ENCODE assay signal across 7 cellular contexts in genomic region chr14:100065942-100066574, GRCh38. TPM values are rescaled to one million over a fixed set of nuclear protein-coding genes. Genes with fewer than 3 reads are reported as not detected.
A peak's percentile ranks its signal among the peaks of the same experiment; 100 is the strongest.
DNase-seq lines count a peak whose midpoint lies in the region; ATAC-seq lines count a peak whose summit lies in the region.

No MANE protein-coding gene starts in this region.

- H2BK15ac ChIP-seq in mesenchymal stem cell (ENCODE audit: low read depth, poor library complexity, severe bottlenecking) = no peak overlapping the region

- DNase-seq in Karpas-422 (no peak), mesenchymal stem cell (no peak), RKO (ENCODE audit: low spot score) (no peak), HPDE6-E6E7 (ENCODE audit: extremely low spot score) (no peak)
- peak; percentile 68 for DNase-seq in activated T-cell treated with anti-CD3 and anti-CD28 coated beads, Interleukin-2, amount 50 U/mL, for 4 hours

- H3K4me1 ChIP-seq in Karpas-422 (ENCODE audit: low read length) = peaks cover 3% of the 10 kb centered on the region; the same call in 1 of the 2 replicates
- H3K4me1 ChIP-seq in mucosa of rectum (ENCODE audit: control insufficient read depth in 2 of 2, insufficient read depth in 2 of 2, low read length in 2 of 2) = peaks cover 6 to 7% of the 10 kb centered on the region in 2 donors
- peaks cover 6% of the 10 kb centered on the region for H3K4me1 ChIP-seq in mesenchymal stem cell (ENCODE audit: control insufficient read depth, insufficient read depth, low read depth, low read length)

- H3K23ac ChIP-seq in mesenchymal stem cell (ENCODE audit: low read length in 2 of 2) = no peak overlapping the region

- H3K4me1 Mint-ChIP-seq in activated T-cell treated with anti-CD3 and anti-CD28 coated beads, Interleukin-2, amount 50 U/mL, for 4 hours (ENCODE audit: low read depth) = peaks cover 97% of the 10 kb centered on the region

- WGBS in mesenchymal stem cell = 91% methylated on average over 9 of the region's 10 CpGs

- H2AFZ ChIP-seq in Karpas-422 (ENCODE audit: low read length) (peak overlapping the region; percentile 17; the same call in 1 of the 2 replicates), mesenchymal stem cell (ENCODE audit: low read depth, low read length) (no peak overlapping the region)

- peak; percentile 38 for ATAC-seq in GM21367 (IDR thresholded peaks at IDR 0.05; ENCODE audit: unreplicated experiment)
- peak; percentile 39 to 42 for ATAC-seq in activated T-cell treated with anti-CD3 and anti-CD28 coated beads, Interleukin-2, amount 50 U/mL, for 4 hours

- no peak overlapping the region for H3K9ac ChIP-seq in Karpas-422 (ENCODE audit: low read length)
- peak overlapping the region in 1 of 2 donors; percentile 76 for H3K9ac ChIP-seq in mucosa of rectum (ENCODE audit: low read depth in 1 of 2, low read length in 2 of 2)
- no peak overlapping the region for H3K9ac ChIP-seq in mesenchymal stem cell (ENCODE audit: low read length)

- no peak overlapping the region for H2AK5ac ChIP-seq in mesenchymal stem cell (ENCODE audit: low read length, severe bottlenecking)

- no peaks in the 10 kb centered on the region for H3K27me3 Mint-ChIP-seq in activated T-cell treated with anti-CD3 and anti-CD28 coated beads, Interleukin-2, amount 50 U/mL, for 4 hours (ENCODE audit: low read depth)

- no peaks in the 10 kb centered on the region for H3K79me2 ChIP-seq in Karpas-422 (ENCODE audit: low read length)

- peaks cover 48% of the 10 kb centered on the region for H3K79me1 ChIP-seq in mesenchymal stem cell (replicated peaks; ENCODE audit: low read length, poor library complexity, severe bottlenecking)

- H3K18ac ChIP-seq in mesenchymal stem cell (ENCODE audit: low read depth in 1 of 2, low read length in 2 of 2) = no peak overlapping the region

- H3K9me3 Mint-ChIP-seq in activated T-cell treated with anti-CD3 and anti-CD28 coated beads, Interleukin-2, amount 50 U/mL, for 4 hours = no peaks in the 10 kb centered on the region

- H2BK120ac ChIP-seq in mesenchymal stem cell (ENCODE audit: low read depth, low read length) = no peak overlapping the region

- H3K36me3 ChIP-seq in Karpas-422 (ENCODE audit: insufficient read depth, low read length) (no peaks in the 10 kb centered on the region), mucosa of rectum (ENCODE audit: control insufficient read depth in 2 of 2, insufficient read depth in 2 of 2, low read length in 2 of 2) (no peaks in the 10 kb centered on the region), mesenchymal stem cell (ENCODE audit: control insufficient read depth in 1 of 2, insufficient read depth in 2 of 2, low read depth in 1 of 2, low read length in 2 of 2) (no peaks in the 10 kb centered on the region)

- H3K4me3 Mint-ChIP-seq in activated T-cell treated with anti-CD3 and anti-CD28 coated beads, Interleukin-2, amount 50 U/mL, for 4 hours = peak overlapping the region; percentile 83

- no peak overlapping the region for H3K4ac ChIP-seq in mesenchymal stem cell (ENCODE audit: low read depth in 1 of 2, low read length in 2 of 2)

- H3K27me3 ChIP-seq in Karpas-422 (ENCODE audit: low read length) (no peaks in the 10 kb centered on the region; the same call in 1 of the 2 replicates), mucosa of rectum (ENCODE audit: control insufficient read depth in 2 of 2, insufficient read depth in 2 of 2, low read length in 2 of 2) (no peaks in the 10 kb centered on the region), mesenchymal stem cell (ENCODE audit: control insufficient read depth in 1 of 2, insufficient read depth in 1 of 2, low read length in 2 of 2) (no peaks in the 10 kb centered on the region)

- no peaks in the 10 kb centered on the region for H3K9me3 ChIP-seq in Karpas-422 (ENCODE audit: low read length)
- H3K9me3 ChIP-seq in mucosa of rectum (ENCODE audit: control insufficient read depth in 2 of 2, low read length in 2 of 2) = no peaks in the 10 kb centered on the region
- H3K9me3 ChIP-seq in mesenchymal stem cell (ENCODE audit: control insufficient read depth, low read length) = no peaks in the 10 kb centered on the region

- no peak overlapping the region for H2BK12ac ChIP-seq in mesenchymal stem cell (ENCODE audit: low read length in 2 of 2)

- no peak overlapping the region for H4K8ac ChIP-seq in mesenchymal stem cell (ENCODE audit: low read length)

- H3K9me2 ChIP-seq in Karpas-422 (replicated peaks; ENCODE audit: insufficient read depth, low read length) = no peaks in the 10 kb centered on the region

- H3K14ac ChIP-seq in mesenchymal stem cell (ENCODE audit: low read length in 2 of 2) = no peak overlapping the region

- H2BK5ac ChIP-seq in mesenchymal stem cell (ENCODE audit: low read depth, low read length, poor library complexity, severe bottlenecking) = no peak overlapping the region

- H3K4me3 ChIP-seq in Karpas-422 (ENCODE audit: low read length) (no peak overlapping the region), mucosa of rectum (ENCODE audit: low read length in 2 of 2) (peak overlapping the region; percentile 49 to 73), mesenchymal stem cell (ENCODE audit: insufficient read depth in 1 of 2, low read depth in 1 of 2, low read length in 2 of 2) (no peak overlapping the region)

- H3K36me3 Mint-ChIP-seq in activated T-cell treated with anti-CD3 and anti-CD28 coated beads, Interleukin-2, amount 50 U/mL, for 4 hours (ENCODE audit: insufficient read depth) = peaks cover 1% of the 10 kb centered on the region

- H4K91ac ChIP-seq in mesenchymal stem cell (ENCODE audit: low read length) = no peak overlapping the region

- H4K20me1 ChIP-seq in Karpas-422 (ENCODE audit: insufficient read depth, low read depth, low read length) = no peaks in the 10 kb centered on the region

- H3K27ac ChIP-seq in Karpas-422 (ENCODE audit: low read length) = no peak overlapping the region
- H3K27ac ChIP-seq in mucosa of rectum (ENCODE audit: low read depth in 2 of 2, low read length in 2 of 2) = peak overlapping the region; percentile 76 to 90
- no peak overlapping the region for H3K27ac ChIP-seq in mesenchymal stem cell (ENCODE audit: low read length, poor library complexity, severe bottlenecking)

- H3K4me2 ChIP-seq in Karpas-422 (ENCODE audit: low read depth, low read length, poor library complexity, severe bottlenecking) = no peak overlapping the region
- H3K4me2 ChIP-seq in mesenchymal stem cell (ENCODE audit: low read length, poor library complexity, severe bottlenecking) = no peak overlapping the region

RNA-seq across cellular contexts. Expression of gene EVL, which starts 0.8 kb away (rescaled TPM):
- total RNA-seq in Karpas-422 (2014; rRNA removed; shearing (Covaris generic); ENCODE audit: low replicate concordance) = 3.0 and 3.5 TPM in 2 replicates
- 100 to 1,000 TPM in 2 of 3 donors, 10 to 100 TPM in 1; 79.4 to 112 (median 107) TPM for total RNA-seq in activated T-cell treated with anti-CD3 and anti-CD28 coated beads, Interleukin-2, amount 50 U/mL, for 4 hours
- polyA plus RNA-seq in mesenchymal stem cell (2013, experiment 1 of 2) = 25.6 TPM
- polyA plus RNA-seq in mesenchymal stem cell (2013, experiment 2 of 2) = 23.8 TPM

Comparison
In these comparisons a context has a peak if more than half of its experiments do, and no peak if none do; other contexts are left out.
1. H3K27ac ChIP-seq: peak in mucosa of rectum (2 of 2); none in Karpas-422 (single experiment) and mesenchymal stem cell (single experiment).
2. H3K4me3 ChIP-seq: peak in mucosa of rectum (2 of 2); none in Karpas-422 (single experiment) and mesenchymal stem cell (0 of 2).
3. RNA of gene EVL, which starts 0.8 kb away (total RNA-seq): 79.4 to 112 TPM in activated T-cell treated with anti-CD3 and anti-CD28 coated beads, Interleukin-2, amount 50 U/mL, for 4 hours; 3.0 to 3.5 TPM in Karpas-422; every median in the first group is over 10 times any median in the second.